1 cellular context compared by ENCODE assay signal in genomic region chr19:56120002-56120370, GRCh38.
TF ChIP-seq lines count a peak whose summit lies in the region.

No MANE protein-coding gene starts in this region.

TF ChIP-seq in HepG2, 621 proteins besides CTCF, POLR2A, EP300 and RAD21 (continued from another document):
- no peak for TF ChIP-seq HINFP (CRISPR knock-in tag; IDR thresholded peaks at IDR 0.05; ENCODE audit: low read depth)
- 0 out of 2 replicates have a peak, but pooled peaks have one; percentile 62 for TF ChIP-seq ATF5 (CRISPR knock-in tag; IDR thresholded peaks at IDR 0.05; ENCODE audit: low read depth)
- TF ChIP-seq ZNF737 (CRISPR knock-in tag; IDR thresholded peaks at IDR 0.05; ENCODE audit: borderline replicate concordance): no peak
